ENCODE assay signal across 1 cellular context in genomic region chr6:26418795-26419194, GRCh38. TPM values are rescaled to one million over a fixed set of nuclear protein-coding genes. Genes with fewer than 3 reads are reported as not detected.
"Had no signal": no experiment of that assay in that cellular context is flagged by ENCODE, and none has a peak within 500 bp of the region (broad histone marks: within the 10 kb centered on the region; RNA-seq: fewer than 3 reads in every experiment).

No MANE protein-coding gene starts in this region.

RNA-seq across cellular contexts. Expression of gene BTN3A3, which starts 21.5 kb away (rescaled TPM):
- polyA plus RNA-seq: neural cell had no signal
